ENCODE assay signal across 13 cellular contexts in the genomic region with DNA sequence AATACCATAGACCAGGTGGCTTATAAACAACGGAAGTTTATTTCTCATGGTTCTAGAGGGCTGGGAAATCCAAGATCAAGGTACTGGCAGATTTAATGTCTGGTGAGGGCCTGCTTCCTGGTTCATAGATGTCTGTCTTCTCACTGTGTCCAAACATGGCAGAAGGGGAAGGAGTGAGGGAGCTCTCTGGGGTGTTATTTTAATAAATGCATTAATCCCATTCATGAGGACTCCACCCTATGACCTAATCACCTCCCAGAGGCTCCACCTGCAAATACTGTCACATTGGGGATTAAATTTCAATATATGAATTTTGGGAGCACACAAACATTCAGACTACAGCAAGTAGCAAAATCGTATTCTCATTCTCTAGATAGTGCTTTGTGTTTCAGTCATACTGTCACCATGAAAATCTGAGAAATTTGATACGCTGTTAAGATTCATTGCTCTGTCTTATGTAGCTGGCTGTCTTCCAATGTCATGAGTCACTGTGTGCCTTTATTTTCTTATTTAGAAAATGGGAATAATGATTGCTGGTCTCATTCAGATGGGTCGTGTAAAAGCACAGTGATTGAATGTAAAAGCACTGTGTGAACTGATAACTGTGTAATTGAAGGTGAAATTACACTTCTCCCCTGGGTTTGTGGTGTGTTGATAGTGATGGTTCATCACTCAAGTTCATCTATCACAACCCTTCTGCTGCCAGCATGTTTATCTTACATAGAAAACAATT. TPM values are rescaled to one million over a fixed set of nuclear protein-coding genes. Genes with fewer than 3 reads are reported as not detected.
DNase-seq lines count a peak whose midpoint lies in the region; ATAC-seq and TF ChIP-seq lines count a peak whose summit lies in the region.
"Had no signal": no experiment of that assay in that cellular context is flagged by ENCODE, and none has a peak within 500 bp of the region (broad histone marks: within the 10 kb centered on the region; RNA-seq: fewer than 3 reads in every experiment).

No MANE protein-coding gene starts in this region.

- H3K27ac ChIP-seq in foreskin keratinocyte (no peak overlapping the region), sigmoid colon (no peak overlapping the region)

- H3K27me3 ChIP-seq in foreskin keratinocyte (no peaks in the 10 kb centered on the region), sigmoid colon (no peaks in the 10 kb centered on the region)

- no peak for TF ChIP-seq EP300 in sigmoid colon (IDR thresholded peaks at IDR 0.05)

- WGBS in sigmoid colon, 2 donors = 65 to 84% methylated on average over 4 of the region's 4 CpGs

- H3K4me1 ChIP-seq in foreskin keratinocyte (no peaks in the 10 kb centered on the region), sigmoid colon (peaks cover 0 to 8% (median 0%) of the 10 kb centered on the region in 4 donors)

- H3K9me3 ChIP-seq in sigmoid colon = no peaks in the 10 kb centered on the region

- H3K36me3 ChIP-seq in sigmoid colon = no peaks in the 10 kb centered on the region

- intact Hi-C loops in sigmoid colon (cut with DNase I) = no loop called here

- H3K4me3 ChIP-seq in sigmoid colon = no peak overlapping the region

- no peak for TF ChIP-seq POLR2A in sigmoid colon (IDR thresholded peaks at IDR 0.05)

- peak; percentile 23 for DNase-seq in DMS153 (lab: John Stamatoyannopoulos, UW)
- DNase-seq in LoVo (ENCODE audit: low spot score) = peak; percentile 37
- peak in 1 of 2 donors; percentile 52 for DNase-seq in foreskin keratinocyte
- no peak for DNase-seq in sigmoid colon
- DNase-seq in activated naive CD4-positive, alpha-beta T cell treated with anti-CD3 and anti-CD28 coated beads, Interleukin-2, amount 50 U/mL, for 16 hours = no peak
- DNase-seq: activated CD4-positive, alpha-beta T cell treated with anti-CD3 and anti-CD28 coated beads for 1 hour; C1 segment of cervical spinal cord; glutamatergic neuron; NCI-H345 had no signal

- ATAC-seq in SK-N-SH treated with all-trans-retinoic acid at 6 μM for 48 hours (peak; percentile 73), foreskin keratinocyte (peak; percentile 16), GM18502 (IDR thresholded peaks at IDR 0.05; ENCODE audit: poor library complexity, unreplicated experiment) (no peak)
- ATAC-seq in activated CD4-positive, CD25-positive, alpha-beta regulatory T cell treated with anti-CD3 and anti-CD28 coated beads, Interleukin-2, amount 50 U/mL, for 24 hours = no peak

- TF ChIP-seq CTCF in foreskin keratinocyte (conservative IDR thresholded peaks at IDR 0.05) = no peak
- TF ChIP-seq CTCF in sigmoid colon (IDR thresholded peaks at IDR 0.05) = no peak

TF ChIP-seq in SK-N-SH treated with all-trans-retinoic acid at 6 μM for 48 hours, 23 proteins besides CTCF, POLR2A, EP300 and RAD21 (continues in another document):
- TF ChIP-seq TOX (CRISPR knock-in tag; IDR thresholded peaks at IDR 0.05; ENCODE audit: borderline replicate concordance) (no peak), ZFP3 (CRISPR knock-in tag; IDR thresholded peaks at IDR 0.05) (no peak), TCF4 (CRISPR knock-in tag; IDR thresholded peaks at IDR 0.05; ENCODE audit: borderline replicate concordance) (no peak), ZNF8 (CRISPR knock-in tag; IDR thresholded peaks at IDR 0.05) (no peak), ARNTL (CRISPR knock-in tag; IDR thresholded peaks at IDR 0.05; ENCODE audit: borderline replicate concordance, low read depth) (no peak), ZC3H10 (CRISPR knock-in tag; IDR thresholded peaks at IDR 0.05) (no peak), ZNF565 (CRISPR knock-in tag; conservative IDR thresholded peaks at IDR 0.05; ENCODE audit: low read depth) (no peak), ISL1 (CRISPR knock-in tag; IDR thresholded peaks at IDR 0.05) (no peak), BACH2 (CRISPR knock-in tag; IDR thresholded peaks at IDR 0.05; ENCODE audit: borderline replicate concordance) (no peak), CSDC2 (CRISPR knock-in tag; IDR thresholded peaks at IDR 0.05) (no peak), SNAI2 (CRISPR knock-in tag; IDR thresholded peaks at IDR 0.05) (no peak), RARB (CRISPR knock-in tag; IDR thresholded peaks at IDR 0.05) (no peak), PPARA (CRISPR knock-in tag; IDR thresholded peaks at IDR 0.05; ENCODE audit: borderline replicate concordance) (no peak), ESRRG (CRISPR knock-in tag; IDR thresholded peaks at IDR 0.05) (no peak)
- TF ChIP-seq, protein P1, sequence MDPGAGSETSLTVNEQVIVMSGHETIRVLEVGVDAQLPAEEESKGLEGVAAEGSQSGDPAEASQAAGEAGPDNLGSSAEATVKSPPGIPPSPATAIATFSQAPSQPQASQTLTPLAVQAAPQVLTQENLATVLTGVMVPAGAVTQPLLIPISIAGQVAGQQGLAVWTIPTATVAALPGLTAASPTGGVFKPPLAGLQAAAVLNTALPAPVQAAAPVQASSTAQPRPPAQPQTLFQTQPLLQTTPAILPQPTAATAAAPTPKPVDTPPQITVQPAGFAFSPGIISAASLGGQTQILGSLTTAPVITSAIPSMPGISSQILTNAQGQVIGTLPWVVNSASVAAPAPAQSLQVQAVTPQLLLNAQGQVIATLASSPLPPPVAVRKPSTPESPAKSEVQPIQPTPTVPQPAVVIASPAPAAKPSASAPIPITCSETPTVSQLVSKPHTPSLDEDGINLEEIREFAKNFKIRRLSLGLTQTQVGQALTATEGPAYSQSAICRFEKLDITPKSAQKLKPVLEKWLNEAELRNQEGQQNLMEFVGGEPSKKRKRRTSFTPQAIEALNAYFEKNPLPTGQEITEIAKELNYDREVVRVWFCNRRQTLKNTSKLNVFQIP (CRISPR knock-in tag; IDR thresholded peaks at IDR 0.05; ENCODE audit: borderline replicate concordance, low read depth) = no peak
- TF ChIP-seq, protein P2, sequence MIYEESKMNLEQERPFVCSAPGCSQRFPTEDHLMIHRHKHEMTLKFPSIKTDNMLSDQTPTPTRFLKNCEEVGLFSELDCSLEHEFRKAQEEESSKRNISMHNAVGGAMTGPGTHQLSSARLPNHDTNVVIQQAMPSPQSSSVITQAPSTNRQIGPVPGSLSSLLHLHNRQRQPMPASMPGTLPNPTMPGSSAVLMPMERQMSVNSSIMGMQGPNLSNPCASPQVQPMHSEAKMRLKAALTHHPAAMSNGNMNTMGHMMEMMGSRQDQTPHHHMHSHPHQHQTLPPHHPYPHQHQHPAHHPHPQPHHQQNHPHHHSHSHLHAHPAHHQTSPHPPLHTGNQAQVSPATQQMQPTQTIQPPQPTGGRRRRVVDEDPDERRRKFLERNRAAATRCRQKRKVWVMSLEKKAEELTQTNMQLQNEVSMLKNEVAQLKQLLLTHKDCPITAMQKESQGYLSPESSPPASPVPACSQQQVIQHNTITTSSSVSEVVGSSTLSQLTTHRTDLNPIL (CRISPR knock-in tag; IDR thresholded peaks at IDR 0.05; ENCODE audit: low read depth) = no peak
- TF ChIP-seq, protein P3, sequence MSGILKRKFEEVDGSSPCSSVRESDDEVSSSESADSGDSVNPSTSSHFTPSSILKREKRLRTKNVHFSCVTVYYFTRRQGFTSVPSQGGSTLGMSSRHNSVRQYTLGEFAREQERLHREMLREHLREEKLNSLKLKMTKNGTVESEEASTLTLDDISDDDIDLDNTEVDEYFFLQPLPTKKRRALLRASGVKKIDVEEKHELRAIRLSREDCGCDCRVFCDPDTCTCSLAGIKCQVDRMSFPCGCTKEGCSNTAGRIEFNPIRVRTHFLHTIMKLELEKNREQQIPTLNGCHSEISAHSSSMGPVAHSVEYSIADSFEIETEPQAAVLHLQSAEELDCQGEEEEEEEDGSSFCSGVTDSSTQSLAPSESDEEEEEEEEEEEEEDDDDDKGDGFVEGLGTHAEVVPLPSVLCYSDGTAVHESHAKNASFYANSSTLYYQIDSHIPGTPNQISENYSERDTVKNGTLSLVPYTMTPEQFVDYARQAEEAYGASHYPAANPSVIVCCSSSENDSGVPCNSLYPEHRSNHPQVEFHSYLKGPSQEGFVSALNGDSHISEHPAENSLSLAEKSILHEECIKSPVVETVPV (CRISPR knock-in tag; IDR thresholded peaks at IDR 0.05) = no peak
- TF ChIP-seq, protein P4, sequence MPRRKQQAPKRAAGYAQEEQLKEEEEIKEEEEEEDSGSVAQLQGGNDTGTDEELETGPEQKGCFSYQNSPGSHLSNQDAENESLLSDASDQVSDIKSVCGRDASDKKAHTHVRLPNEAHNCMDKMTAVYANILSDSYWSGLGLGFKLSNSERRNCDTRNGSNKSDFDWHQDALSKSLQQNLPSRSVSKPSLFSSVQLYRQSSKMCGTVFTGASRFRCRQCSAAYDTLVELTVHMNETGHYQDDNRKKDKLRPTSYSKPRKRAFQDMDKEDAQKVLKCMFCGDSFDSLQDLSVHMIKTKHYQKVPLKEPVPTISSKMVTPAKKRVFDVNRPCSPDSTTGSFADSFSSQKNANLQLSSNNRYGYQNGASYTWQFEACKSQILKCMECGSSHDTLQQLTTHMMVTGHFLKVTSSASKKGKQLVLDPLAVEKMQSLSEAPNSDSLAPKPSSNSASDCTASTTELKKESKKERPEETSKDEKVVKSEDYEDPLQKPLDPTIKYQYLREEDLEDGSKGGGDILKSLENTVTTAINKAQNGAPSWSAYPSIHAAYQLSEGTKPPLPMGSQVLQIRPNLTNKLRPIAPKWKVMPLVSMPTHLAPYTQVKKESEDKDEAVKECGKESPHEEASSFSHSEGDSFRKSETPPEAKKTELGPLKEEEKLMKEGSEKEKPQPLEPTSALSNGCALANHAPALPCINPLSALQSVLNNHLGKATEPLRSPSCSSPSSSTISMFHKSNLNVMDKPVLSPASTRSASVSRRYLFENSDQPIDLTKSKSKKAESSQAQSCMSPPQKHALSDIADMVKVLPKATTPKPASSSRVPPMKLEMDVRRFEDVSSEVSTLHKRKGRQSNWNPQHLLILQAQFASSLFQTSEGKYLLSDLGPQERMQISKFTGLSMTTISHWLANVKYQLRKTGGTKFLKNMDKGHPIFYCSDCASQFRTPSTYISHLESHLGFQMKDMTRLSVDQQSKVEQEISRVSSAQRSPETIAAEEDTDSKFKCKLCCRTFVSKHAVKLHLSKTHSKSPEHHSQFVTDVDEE (CRISPR knock-in tag; IDR thresholded peaks at IDR 0.05) = no peak

RNA-seq across cellular contexts. Expression of a gene that starts 8.9 kb away (rescaled TPM):
- total RNA-seq in foreskin keratinocyte (not detected in 2 replicates), sigmoid colon (under 1 TPM in 1 of 4 donors, not detected in 3; 0.36 TPM)
- polyA plus RNA-seq in foreskin keratinocyte (not detected in 2 replicates), sigmoid colon (under 1 TPM in 2 of 3 donors, not detected in 1; 0.03 to 0.60 TPM)
- total RNA-seq: temporal lobe had no signal

RNA-seq across cellular contexts. Expression of a gene that starts 26.8 kb away (rescaled TPM):
- total RNA-seq in foreskin keratinocyte (9.8 and 12.1 TPM in 2 replicates), sigmoid colon (10 to 100 TPM in 1 of 4 donors, 1 to 10 TPM in 3; 8.7 to 12.1 (median 8.8) TPM)
- polyA plus RNA-seq in foreskin keratinocyte (6.6 and 7.0 TPM in 2 replicates), sigmoid colon (1 to 10 TPM; 1.8 to 2.9 (median 2.8) TPM)

Comparison
In these comparisons a context has a peak if more than half of its experiments do, and no peak if none do; other contexts are left out.
1. DNase-seq: peak in DMS153 (single experiment) and LoVo (single experiment); none in sigmoid colon (single experiment) and activated naive CD4-positive, alpha-beta T cell treated with anti-CD3 and anti-CD28 coated beads, Interleukin-2, amount 50 U/mL, for 16 hours (single experiment).
2. ATAC-seq: peak in SK-N-SH treated with all-trans-retinoic acid at 6 μM for 48 hours (single experiment) and foreskin keratinocyte (single experiment); none in GM18502 (single experiment) and activated CD4-positive, CD25-positive, alpha-beta regulatory T cell treated with anti-CD3 and anti-CD28 coated beads, Interleukin-2, amount 50 U/mL, for 24 hours (0 of 2).